In the genomic region with DNA sequence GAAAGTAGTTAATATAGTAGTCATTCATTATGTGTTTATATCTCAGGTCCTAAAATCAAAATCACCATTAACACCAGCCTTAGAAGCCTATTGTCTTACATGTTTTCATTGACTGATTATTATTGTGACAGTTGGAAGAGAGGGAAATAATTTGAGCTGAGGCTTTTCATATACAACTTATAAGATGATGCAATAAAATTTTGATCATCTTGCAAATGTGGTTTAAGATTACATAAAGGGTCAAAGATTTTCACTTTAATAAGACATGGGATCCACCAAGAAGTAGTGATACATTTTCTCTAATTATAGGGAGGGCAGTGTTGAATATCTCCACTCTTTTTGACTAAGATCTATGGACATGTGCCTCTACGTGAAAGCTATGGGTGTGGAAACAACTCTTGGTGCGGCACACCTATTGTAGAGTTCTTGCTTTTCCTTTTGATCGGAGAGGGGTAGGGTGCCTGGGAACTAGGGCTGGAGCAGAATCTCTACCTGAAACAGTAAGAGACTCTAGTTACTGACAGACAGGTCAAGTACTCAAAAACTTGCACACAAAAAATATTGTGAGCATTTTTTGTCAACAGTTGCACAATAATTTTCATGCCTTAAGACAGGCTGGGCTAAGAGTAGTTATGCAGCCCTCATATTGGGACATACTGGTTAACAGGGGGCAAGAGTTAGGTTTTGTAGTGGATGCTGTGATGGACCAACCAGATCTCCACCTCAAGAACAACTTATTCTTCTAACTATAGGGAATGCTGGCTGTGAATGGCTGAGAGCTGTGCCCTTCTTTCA, we compare ENCODE assay signal across 21 cellular contexts.
"Had no signal": no experiment of that assay in that cellular context is flagged by ENCODE, and none has a peak within 500 bp of the region (broad histone marks: within the 10 kb centered on the region; RNA-seq: fewer than 3 reads in every experiment).

No MANE protein-coding gene starts in this region.

- H3K36me3 ChIP-seq: left ventricle myocardium inferior, ovary, right atrium auricular region, spleen, suprapubic skin, thoracic aorta, tibial artery, uterus had no signal

- H3K4me1 ChIP-seq: left ventricle myocardium inferior, right atrium auricular region, spleen, uterus had no signal

- ATAC-seq: mucosa of descending colon; naive thymus-derived CD4-positive, alpha-beta T cell; natural killer cell treated with Interleukin-12 subunit alpha and Interleukin-12 subunit beta and Interleukin-15 and Interleukin-18, amount 100 ng/mL, for 72 hours; sciatic nerve; stimulated activated effector memory CD8-positive, alpha-beta T cell treated with anti-CD3 and anti-CD28 coated beads, Interleukin-12 subunit alpha, Interleukin-12 subunit beta, amount 100 ng/mL, for 72 hours had no signal

- H3K4me3 ChIP-seq: left ventricle myocardium inferior, lung, mucosa of descending colon, ovary, right atrium auricular region, skin epidermis, spleen, suprapubic skin, thoracic aorta, tibial artery, uterus had no signal

- DNase-seq: hippocampal formation; immature natural killer cell; left ventricle myocardium inferior; mesendoderm; midbrain; mucosa of descending colon; naive thymus-derived CD4-positive, alpha-beta T cell; ovary; spleen; stimulated activated CD4-positive, alpha-beta T cell treated with anti-CD3 and anti-CD28 coated beads, Interleukin-4, amount 100 ng/mL, for 24 hours; stimulated activated naive CD4-positive, alpha-beta T cell; tibial artery; uterus had no signal

- H3K27me3 ChIP-seq: ovary, right atrium auricular region, spleen, suprapubic skin, tibial artery, uterus had no signal

- H3K27ac ChIP-seq: left ventricle myocardium inferior, ovary, right atrium auricular region, skin epidermis, spleen, suprapubic skin, thoracic aorta, tibial artery, uterus had no signal

- H3K9me3 ChIP-seq: mucosa of descending colon, ovary, suprapubic skin, thoracic aorta, tibial artery, uterus had no signal
